Comparison of ENCODE assay signal across 26 cellular contexts in genomic region chr6:52981215-52981910, GRCh38. TPM values are rescaled to one million over a fixed set of nuclear protein-coding genes. Genes with fewer than 3 reads are reported as not detected.
DNase-seq lines count a peak whose midpoint lies in the region; ATAC-seq, FAIRE-seq and TF ChIP-seq lines count a peak whose summit lies in the region.
"Had no signal": no experiment of that assay in that cellular context is flagged by ENCODE, and none has a peak within 500 bp of the region (broad histone marks: within the 10 kb centered on the region; RNA-seq: fewer than 3 reads in every experiment).

No MANE protein-coding gene starts in this region.

- H3K4me1 ChIP-seq in K562 (replicated peaks in 1 of 2; ENCODE audit: control insufficient read depth in 2 of 2, insufficient read depth in 2 of 2, low read length in 2 of 2) (no peaks in the 10 kb centered on the region; a peak in 2 of 5 replicates), stomach (peaks cover 0 to 17% (median 14%) of the 10 kb centered on the region in 4 donors)

- TF ChIP-seq POLR2A in K562 (conservative IDR thresholded peaks at IDR 0.05): no peak
- TF ChIP-seq POLR2A in stomach (IDR thresholded peaks at IDR 0.05): no peak

- H3K4me2 ChIP-seq in K562 (ENCODE audit: insufficient read depth, low read length): no peak overlapping the region
- H3K4me2 ChIP-seq: BLaER1 had no signal

- H3K36me3 ChIP-seq in K562 (ENCODE audit: control insufficient read depth, insufficient read depth, low read length) (no peaks in the 10 kb centered on the region), stomach (peaks cover 6 to 44% (median 35%) of the 10 kb centered on the region in 4 donors)
- H3K36me3 ChIP-seq: BLaER1 had no signal

- no peak for TF ChIP-seq RAD21 in K562 (CRISPR knock-in tag; conservative IDR thresholded peaks at IDR 0.05 in 1 of 2, IDR thresholded peaks at IDR 0.05 in 1 of 2)

- no peaks in the 10 kb centered on the region for H4K20me1 ChIP-seq in K562 (replicated peaks; ENCODE audit: control insufficient read depth, insufficient read depth, low read length)

- H3K9me1 ChIP-seq in K562 (ENCODE audit: control insufficient read depth, insufficient read depth, low read length): no peaks in the 10 kb centered on the region

- no peak overlapping the region for H3K4me3 ChIP-seq in K562
- H3K4me3 ChIP-seq in stomach: no peak overlapping the region
- H3K4me3 ChIP-seq: BLaER1, GM12878, GM23248 had no signal

- no peak for DNase-seq in activated naive CD4-positive, alpha-beta T cell treated with anti-CD3 and anti-CD28 coated beads, Interleukin-2, amount 10 ng/mL, durations not matched to agents 7 days and 5 days
- DNase-seq in RPMI8226 (peak; percentile 65), K562 (ENCODE audit: extremely low read depth in 1 of 4, low spot score in 3 of 4) (no peak), stomach (no peak), NCI-H2107 treated with DMSO at 0.1 percent for 48 hours (lab: John Stamatoyannopoulos, UW; ENCODE audit: unreplicated experiment) (no peak), hepatic stellate cell (ENCODE audit: low spot score) (no peak)
- DNase-seq: ACHN; CD4-positive, alpha-beta T cell; COR-L47; DND-41; GM23248; H9; HFFc6; NCI-H1105; NCI-H146; NCI-H2029; NCI-H2171; NCI-H345; NCI-H524; NCI-H774; NK-92 treated with Interleukin-12 subunit alpha and Interleukin-12 subunit beta, amount 100 ng/mL, for 24 hours had no signal

- H3K4me3 Mint-ChIP-seq in activated naive CD4-positive, alpha-beta T cell treated with anti-CD3 and anti-CD28 coated beads, Interleukin-2, amount 50 U/mL, for 24 hours: no peak overlapping the region
- H3K4me3 Mint-ChIP-seq in activated naive CD4-positive, alpha-beta T cell treated with anti-CD3 and anti-CD28 coated beads, Interleukin-2, amount 10 ng/mL, durations not matched to agents 7 days and 5 days: no peak overlapping the region
- H3K4me3 Mint-ChIP-seq: CD4-positive, alpha-beta T cell; H9; HFFc6 had no signal

- H3K79me2 ChIP-seq in K562 (ENCODE audit: control insufficient read depth, insufficient read depth, low read length): no peaks in the 10 kb centered on the region

- CTCF ChIA-PET in activated naive CD4-positive, alpha-beta T cell treated with anti-CD3 and anti-CD28 coated beads, Interleukin-2, amount 10 ng/mL, durations not matched to agents 7 days and 5 days (lab: Charles Lee): interaction anchor here (1.0 kb wide), 1 partner anchor 13 kb away, joined by 4 read pairs; no protein-coding TSS in a partner anchor
- CTCF ChIA-PET in K562 (lab: Yijun Ruan, JAX; ENCODE audit: low intra/inter-chr PET ratio): no interaction called here

- ATAC-seq in K562: no peak
- ATAC-seq: GM12878, Panc1 had no signal

- BruUV-seq in K562 (replicated peaks; lab: Mats Ljungman, UMichigan): no TSS peak

- H2AFZ ChIP-seq in K562 (ENCODE audit: low read depth, low read length): no peak overlapping the region
- H2AFZ ChIP-seq: GM23248 had no signal

- H3K9me3 ChIP-seq in K562 (replicated peaks; ENCODE audit: control insufficient read depth, insufficient read depth, low read depth, low read length): no peaks in the 10 kb centered on the region
- H3K9me3 ChIP-seq in stomach: no peaks in the 10 kb centered on the region
- H3K9me3 ChIP-seq: BLaER1 had no signal

- intact Hi-C loops in K562 (cut with micrococcal nuclease) (no loop called here), stomach (cut with DNase I; ENCODE audit: low total_unique reads) (no loop called here)

- in situ Hi-C loops in K562 (cut with MboI): no loop called here

- H3K36me3 Mint-ChIP-seq in activated naive CD4-positive, alpha-beta T cell treated with anti-CD3 and anti-CD28 coated beads, Interleukin-2, amount 50 U/mL, for 24 hours: no peaks in the 10 kb centered on the region
- peaks cover 18% of the 10 kb centered on the region for H3K36me3 Mint-ChIP-seq in activated naive CD4-positive, alpha-beta T cell treated with anti-CD3 and anti-CD28 coated beads, Interleukin-2, amount 10 ng/mL, durations not matched to agents 7 days and 5 days

- H3K4me1 Mint-ChIP-seq in activated naive CD4-positive, alpha-beta T cell treated with anti-CD3 and anti-CD28 coated beads, Interleukin-2, amount 50 U/mL, for 24 hours: peaks cover 44% of the 10 kb centered on the region
- peaks cover 50% of the 10 kb centered on the region for H3K4me1 Mint-ChIP-seq in activated naive CD4-positive, alpha-beta T cell treated with anti-CD3 and anti-CD28 coated beads, Interleukin-2, amount 10 ng/mL, durations not matched to agents 7 days and 5 days

- POLR2A ChIA-PET in K562 (lab: Yijun Ruan, JAX): interaction anchor here (0.7 to 1.6 kb wide), 2 partner anchors 11 to 12 kb away, joined by 3 to 4 read pairs; no protein-coding TSS in a partner anchor

- H3K27me3 Mint-ChIP-seq in activated naive CD4-positive, alpha-beta T cell treated with anti-CD3 and anti-CD28 coated beads, Interleukin-2, amount 50 U/mL, for 24 hours: peaks cover 13% of the 10 kb centered on the region
- peaks cover 35% of the 10 kb centered on the region for H3K27me3 Mint-ChIP-seq in activated naive CD4-positive, alpha-beta T cell treated with anti-CD3 and anti-CD28 coated beads, Interleukin-2, amount 10 ng/mL, durations not matched to agents 7 days and 5 days

- no peaks in the 10 kb centered on the region for H3K9me3 Mint-ChIP-seq in activated naive CD4-positive, alpha-beta T cell treated with anti-CD3 and anti-CD28 coated beads, Interleukin-2, amount 50 U/mL, for 24 hours
- no peaks in the 10 kb centered on the region for H3K9me3 Mint-ChIP-seq in activated naive CD4-positive, alpha-beta T cell treated with anti-CD3 and anti-CD28 coated beads, Interleukin-2, amount 10 ng/mL, durations not matched to agents 7 days and 5 days
- H3K9me3 Mint-ChIP-seq: CD4-positive, alpha-beta T cell; H9; HFFc6 had no signal

- no peak overlapping the region for H3K9ac ChIP-seq in K562 (ENCODE audit: insufficient read depth in 1 of 2, low read depth in 2 of 2, low read length in 2 of 2)
- H3K9ac ChIP-seq: BLaER1, GM23248, KMS-11 had no signal

- H3K27me3 ChIP-seq in K562 (ENCODE audit: control insufficient read depth in 2 of 2, insufficient read depth in 2 of 2, low read length in 2 of 2) (no peaks in the 10 kb centered on the region; a peak in 1 of 5 replicates), stomach (no peaks in the 10 kb centered on the region)

- no peak for TF ChIP-seq CTCF in K562 (IDR thresholded peaks at IDR 0.05 in 2 of 3, conservative IDR thresholded peaks at IDR 0.05 in 1 of 3; ENCODE audit: insufficient read depth in 2 of 3, low read depth in 1 of 3, low read length in 3 of 3)
- no peak for TF ChIP-seq CTCF in stomach (IDR thresholded peaks at IDR 0.05)

- peak overlapping the region; percentile 12 for H3K27ac Mint-ChIP-seq in activated naive CD4-positive, alpha-beta T cell treated with anti-CD3 and anti-CD28 coated beads, Interleukin-2, amount 50 U/mL, for 24 hours
- no peak overlapping the region for H3K27ac Mint-ChIP-seq in activated naive CD4-positive, alpha-beta T cell treated with anti-CD3 and anti-CD28 coated beads, Interleukin-2, amount 10 ng/mL, durations not matched to agents 7 days and 5 days
- H3K27ac Mint-ChIP-seq: CD4-positive, alpha-beta T cell; H9; HFFc6 had no signal

- TF ChIP-seq EP300 in K562 (IDR thresholded peaks at IDR 0.05; ENCODE audit: low read length) (no peak), stomach (IDR thresholded peaks at IDR 0.05) (no peak)

- H3K27ac ChIP-seq in K562 (ENCODE audit: extremely low read depth, low read depth, low read length) (no peak overlapping the region), stomach (peak overlapping the region in 4 of 5 donors; percentile 0 to 38 (median 14))
- H3K27ac ChIP-seq: BLaER1, GM23248, KMS-11 had no signal

- no peak for FAIRE-seq in K562 (lab: Jason Lieb, UNC)
- FAIRE-seq: GM12878 had no signal

TF ChIP-seq in K562, 482 proteins besides CTCF, POLR2A, EP300 and RAD21 (continues in another document):
- TF ChIP-seq MAFK (IDR thresholded peaks at IDR 0.05; ENCODE audit: low read length): peak; percentile 12; the same call in 1 of the 2 replicates
- TF ChIP-seq NR2C1 (IDR thresholded peaks at IDR 0.05): no peak
- TF ChIP-seq NR2C1 (tag; IDR thresholded peaks at IDR 0.05): no peak
- no peak for TF ChIP-seq HCFC1 (IDR thresholded peaks at IDR 0.05; ENCODE audit: low read depth, low read length)

RNA-seq across cellular contexts. Expression of gene GSTA4, which starts 13.7 kb away (rescaled TPM):
- total RNA-seq in K562 (2011; cell fraction: chromatin; rRNA removed; ENCODE audit: low replicate concordance): 0.67 and 2.1 TPM in 2 replicates
- total RNA-seq in K562 (2011; cell fraction: nucleolus; rRNA removed): 0.17 and 1.1 TPM in 2 replicates
- total RNA-seq in K562 (2011; cell fraction: nucleoplasm; rRNA removed): 2.0 and 3.2 TPM in 2 replicates
- total RNA-seq in K562 (2014; rRNA removed) (1.3 and 1.5 TPM in 2 replicates), K562 (2014; rRNA removed; fragmentation: Illumina TruSeq; extraction: Trizol) (1.7 and 2.0 TPM in 2 replicates), K562 (2015; rRNA removed; fragmentation: Illumina TruSeq; extraction: Trizol) (0.98 and 1.7 TPM in 2 replicates), K562 (2021) (0.89 and 1.4 TPM in 2 replicates), stomach (100 to 1,000 TPM in 2 of 5 donors, 10 to 100 TPM in 2, 1 to 10 TPM in 1; 5.2 to 105 (median 62.4) TPM)
- polyA plus RNA-seq in K562 (2011; rRNA removed) (3.1 and 3.4 TPM in 2 replicates), K562 (2014; fragmentation: Illumina TruSeq; extraction: Trizol) (2.4 and 2.8 TPM in 2 replicates), K562 (2014; fragmentation: Nextera tagmentation; extraction: Ambion mirVana) (1 to 10 TPM; 2.6 to 4.0 TPM), K562 (2014; rRNA removed) (2.0 and 2.6 TPM in 2 replicates), stomach (10 to 100 TPM; 41.6 to 54.8 (median 42.7) TPM)
- 0.75 and 2.1 TPM in 2 replicates for polyA plus RNA-seq in K562 (2011; cell fraction: cytosol; rRNA removed)
- 1.1 and 3.3 TPM in 2 replicates for polyA plus RNA-seq in K562 (2011; cell fraction: nucleus; rRNA removed)
- 1.6 and 1.8 TPM in 2 replicates for polyA plus RNA-seq in K562 (2012)
- 1.1 and 1.2 TPM in 2 replicates for polyA minus RNA-seq in K562 (2011; rRNA and poly(A)+ RNA removed)
- 0.76 and 1.0 TPM in 2 replicates for polyA minus RNA-seq in K562 (2011; cell fraction: cytosol; rRNA and poly(A)+ RNA removed)
- polyA minus RNA-seq in K562 (2011; cell fraction: nucleus; rRNA and poly(A)+ RNA removed): 0.89 and 0.94 TPM in 2 replicates
